In genomic region chr15:68515371-68516095, GRCh38 we compare ENCODE assay signal across 27 cellular contexts.
"Had no signal": no experiment of that assay in that cellular context is flagged by ENCODE, and none has a peak within 500 bp of the region (broad histone marks: within the 10 kb centered on the region; RNA-seq: fewer than 3 reads in every experiment).

No MANE protein-coding gene starts in this region.

- H3K4me3 ChIP-seq: ascending aorta, body of pancreas, MG63 had no signal

- H3K9me3 Mint-ChIP-seq: activated naive CD4-positive, alpha-beta T cell treated with anti-CD3 and anti-CD28 coated beads, Interleukin-2, amount 50 U/mL, for 72 hours; activated naive CD8-positive, alpha-beta T cell treated with anti-CD3 and anti-CD28 coated beads, Interleukin-2, amount 50 U/mL, for 24 hours had no signal

- FAIRE-seq: bronchial epithelial cell, RCC 7860 had no signal

- H3K36me3 ChIP-seq: ascending aorta, MG63 had no signal

- ATAC-seq: activated naive CD4-positive, alpha-beta T cell treated with anti-CD3 and anti-CD28 coated beads, Interleukin-2, amount 50 U/mL, for 72 hours; activated naive CD8-positive, alpha-beta T cell treated with anti-CD3 and anti-CD28 coated beads, Interleukin-2, amount 50 U/mL, for 24 hours; activated T-cell treated with anti-CD3 and anti-CD28 coated beads, Interleukin-2, amount 50 U/mL, for 4 hours; body of pancreas; PC-3; T-helper 17 cell had no signal

- H3K36me3 Mint-ChIP-seq: activated CD4-positive, alpha-beta memory T cell treated with anti-CD3 and anti-CD28 coated beads for 36 hours; activated naive CD4-positive, alpha-beta T cell treated with anti-CD3 and anti-CD28 coated beads, Interleukin-2, amount 50 U/mL, for 72 hours had no signal

- H3K4me1 ChIP-seq: body of pancreas had no signal

- H3K27ac ChIP-seq: body of pancreas had no signal

- H3K27me3 ChIP-seq: ascending aorta, body of pancreas, MG63 had no signal

- H3K4me3 Mint-ChIP-seq: activated B cell treated with CpG ODN at 0.5 μM for 24 hours; activated CD4-positive, alpha-beta memory T cell treated with anti-CD3 and anti-CD28 coated beads for 36 hours; activated CD4-positive, alpha-beta T cell treated with anti-CD3 and anti-CD28 coated beads, Interleukin-2, amount 10 ng/mL, durations not matched to agents 24 days and 14 days; activated naive CD8-positive, alpha-beta T cell treated with anti-CD3 and anti-CD28 coated beads, Interleukin-2, amount 50 U/mL, for 24 hours; activated T-cell treated with anti-CD3 and anti-CD28 coated beads, Interleukin-2, amount 50 U/mL, for 4 hours; T-helper 17 cell had no signal

- H3K27ac Mint-ChIP-seq: activated B cell treated with CpG ODN at 0.5 μM for 24 hours; activated CD4-positive, alpha-beta memory T cell treated with anti-CD3 and anti-CD28 coated beads for 36 hours; activated CD4-positive, alpha-beta T cell treated with anti-CD3 and anti-CD28 coated beads, Interleukin-2, amount 10 ng/mL, durations not matched to agents 24 days and 14 days; activated naive CD4-positive, alpha-beta T cell treated with anti-CD3 and anti-CD28 coated beads, Interleukin-2, amount 50 U/mL, for 72 hours; activated naive CD8-positive, alpha-beta T cell treated with anti-CD3 and anti-CD28 coated beads, Interleukin-2, amount 50 U/mL, for 24 hours; T-helper 17 cell had no signal

- H3K4me1 Mint-ChIP-seq: activated B cell treated with CpG ODN at 0.5 μM for 24 hours; activated CD4-positive, alpha-beta T cell treated with anti-CD3 and anti-CD28 coated beads, Interleukin-2, amount 10 ng/mL, durations not matched to agents 24 days and 14 days; activated naive CD8-positive, alpha-beta T cell treated with anti-CD3 and anti-CD28 coated beads, Interleukin-2, amount 50 U/mL, for 24 hours; T-helper 17 cell had no signal

- DNase-seq: activated B cell treated with CpG ODN at 0.5 μM for 24 hours; activated CD4-positive, alpha-beta memory T cell treated with anti-CD3 and anti-CD28 coated beads for 36 hours; activated CD4-positive, alpha-beta T cell treated with anti-CD3 and anti-CD28 coated beads for 1 hour; activated CD4-positive, alpha-beta T cell treated with anti-CD3 and anti-CD28 coated beads, Interleukin-2, amount 10 ng/mL, durations not matched to agents 24 days and 14 days; activated CD8-positive, alpha-beta memory T cell treated with anti-CD3 and anti-CD28 coated beads for 24 hours; activated effector memory CD4-positive, alpha-beta T cell treated with anti-CD3 and anti-CD28 coated beads, Interleukin-2, amount 50 U/mL, for 16 hours; activated naive CD4-positive, alpha-beta T cell treated with Interleukin-2 at 50 U/mL for 16 hours; activated naive CD8-positive, alpha-beta T cell treated with anti-CD3 and anti-CD28 coated beads, Interleukin-2, amount 50 U/mL, for 24 hours; activated T-cell treated with anti-CD3 and anti-CD28 coated beads, Interleukin-2, amount 50 U/mL, for 4 hours; amniotic stem cell; body of pancreas; KG1; MG63; MV-4-11; NCI-H1092 treated with DMSO at 0.1 percent for 48 hours; NCI-H1436; NCI-H1694 treated with DMSO at 0.1 percent for 48 hours; NCI-H2081; NCI-H524; PC-3; SIG-M5; T-helper 17 cell; T-helper 9 cell had no signal

- H3K9me3 ChIP-seq: body of pancreas had no signal
